Comparison of ENCODE assay signal across 24 cellular contexts in genomic region chr4:79353075-79353474, GRCh38. TPM values are rescaled to one million over a fixed set of nuclear protein-coding genes. Genes with fewer than 3 reads are reported as not detected.
DNase-seq lines count a peak whose midpoint lies in the region; ATAC-seq, FAIRE-seq and TF ChIP-seq lines count a peak whose summit lies in the region.
"Had no signal": no experiment of that assay in that cellular context is flagged by ENCODE, and none has a peak within 500 bp of the region (broad histone marks: within the 10 kb centered on the region; RNA-seq: fewer than 3 reads in every experiment).

No MANE protein-coding gene starts in this region.

- H2BK12ac ChIP-seq in H1 (ENCODE audit: low read depth, low read length), result no peak overlapping the region

- H3K4me1 Mint-ChIP-seq in CD8-positive, alpha-beta T cell (ENCODE audit: low read depth), result no peaks in the 10 kb centered on the region

- H3K36me3 Mint-ChIP-seq in CD8-positive, alpha-beta T cell, result no peaks in the 10 kb centered on the region

- ATAC-seq in CD8-positive, alpha-beta T cell, result no peak
- no peak for ATAC-seq in pancreas
- ATAC-seq in GM21576 (IDR thresholded peaks at IDR 0.05; ENCODE audit: unreplicated experiment), result no peak

- no peak overlapping the region for H3K4me3 Mint-ChIP-seq in CD8-positive, alpha-beta T cell
- H3K4me3 Mint-ChIP-seq: HFFc6 had no signal

- no peak overlapping the region for H3K56ac ChIP-seq in H1 (replicated peaks; ENCODE audit: insufficient read length, low read depth, low read length)

- H3K27ac ChIP-seq in CD8-positive, alpha-beta T cell (ENCODE audit: low read depth, low read length), result no peak overlapping the region
- H3K27ac ChIP-seq in H1 (ENCODE audit: low read depth, low read length), result no peak overlapping the region
- no peak overlapping the region for H3K27ac ChIP-seq in pancreas
- H3K27ac ChIP-seq: HL-60, KMS-11, PC-9 had no signal

- no peak overlapping the region for H3K18ac ChIP-seq in H1 (ENCODE audit: extremely low read depth, low read length)

- H3K79me2 ChIP-seq in H1 (ENCODE audit: control insufficient read depth in 1 of 2, insufficient read depth in 2 of 2, low read length in 2 of 2), result no peaks in the 10 kb centered on the region

- H3K27me3 Mint-ChIP-seq in CD8-positive, alpha-beta T cell (ENCODE audit: low read depth), result peaks cover 3% of the 10 kb centered on the region

- TF ChIP-seq CTCF in CD8-positive, alpha-beta T cell (IDR thresholded peaks at IDR 0.05), result peak; percentile 12
- TF ChIP-seq CTCF in H1 (IDR thresholded peaks at IDR 0.05; ENCODE audit: control extremely low read depth in 1 of 3, insufficient read depth in 1 of 3, low read depth in 1 of 3, low read length in 3 of 3) (no peak), pancreas (IDR thresholded peaks at IDR 0.05) (no peak)

- H3K9me3 Mint-ChIP-seq in CD8-positive, alpha-beta T cell, result peaks cover 9% of the 10 kb centered on the region

- CTCF ChIA-PET in CD8-positive, alpha-beta T cell (lab: Charles Lee), result no interaction called here
- CTCF ChIA-PET in H1 (lab: Charles Lee; ENCODE audit: partially characterized antibody), result no interaction called here

- no peaks in the 10 kb centered on the region for H3K9me3 ChIP-seq in CD8-positive, alpha-beta T cell (ENCODE audit: low read length)
- no peaks in the 10 kb centered on the region for H3K9me3 ChIP-seq in H1 (ENCODE audit: insufficient read depth in 2 of 2, low read depth in 1 of 2, low read length in 1 of 2)
- no peaks in the 10 kb centered on the region for H3K9me3 ChIP-seq in pancreas
- H3K9me3 ChIP-seq: BE2C had no signal

- no peak overlapping the region for H2AFZ ChIP-seq in H1 (ENCODE audit: low read length)
- H2AFZ ChIP-seq: PC-9 had no signal

- no peak overlapping the region for H2BK15ac ChIP-seq in H1 (ENCODE audit: low read length)

- H4K91ac ChIP-seq in H1 (replicated peaks; ENCODE audit: insufficient read length, low read length), result no peak overlapping the region

- no peaks in the 10 kb centered on the region for H3K36me3 ChIP-seq in CD8-positive, alpha-beta T cell (ENCODE audit: insufficient read depth, low read length)
- H3K36me3 ChIP-seq in H1 (ENCODE audit: control insufficient read depth in 2 of 4, insufficient read depth in 4 of 4, low read length in 3 of 4) (no peaks in the 10 kb centered on the region), pancreas (no peaks in the 10 kb centered on the region)
- H3K36me3 ChIP-seq: BE2C had no signal

- no peak overlapping the region for H4K5ac ChIP-seq in H1 (ENCODE audit: insufficient read length, low read depth, low read length)

- no peak overlapping the region for H2AK5ac ChIP-seq in H1 (ENCODE audit: low read depth, low read length)

- H3K27ac Mint-ChIP-seq in CD8-positive, alpha-beta T cell, result no peak overlapping the region
- H3K27ac Mint-ChIP-seq: HFFc6 had no signal

- H3K4me1 ChIP-seq in CD8-positive, alpha-beta T cell (ENCODE audit: insufficient read depth, low read length), result no peaks in the 10 kb centered on the region
- H3K4me1 ChIP-seq in H1 (replicated peaks in 1 of 4; ENCODE audit: control insufficient read depth in 3 of 4, insufficient read depth in 4 of 4, low read length in 3 of 4) (no peaks in the 10 kb centered on the region), pancreas (no peaks in the 10 kb centered on the region)

- no peak overlapping the region for H3K14ac ChIP-seq in H1 (ENCODE audit: insufficient read length)

- no peak overlapping the region for H2BK5ac ChIP-seq in H1 (ENCODE audit: low read depth, low read length)

- no peaks in the 10 kb centered on the region for H3K23me2 ChIP-seq in H1 (ENCODE audit: low read depth, low read length)

- no peak for DNase-seq in CD8-positive, alpha-beta T cell
- DNase-seq in GM19239 (ENCODE audit: insufficient read length, low spot score) (no peak), H1 (ENCODE audit: low read depth in 1 of 2, low spot score in 2 of 2) (no peak), pancreas (no peak), middle frontal gyrus (ENCODE audit: extremely low spot score, low spot score) (no peak), head of caudate nucleus (no peak)
- DNase-seq: BE2C, DMS 273 treated with DMSO at 0.1 percent for 48 hours, DMS79 treated with DMSO at 0.1 percent for 48 hours, H7, HFFc6, NCI-H1092 treated with DMSO at 0.1 percent for 48 hours, NCI-H1436 treated with DMSO at 0.1 percent for 48 hours, NCI-H2029, NCI-H2227 treated with DMSO at 0.1 percent for 48 hours, NCI-H510A treated with DMSO at 0.1 percent for 48 hours, NCI-H748 treated with DMSO at 0.1 percent for 48 hours, PC-9, RPMI8226, SHP77 had no signal

- no peaks in the 10 kb centered on the region for H4K20me1 ChIP-seq in H1 (replicated peaks in 1 of 2; ENCODE audit: control insufficient read depth in 1 of 2, insufficient read depth in 2 of 2, low read length in 2 of 2)

- no peak overlapping the region for H3K23ac ChIP-seq in H1 (ENCODE audit: insufficient read length)

- 85% methylated on average over 1 of the region's 1 CpG; no CpG with 5 or more reads in 1 of the 2 experiments for WGBS in H1 (ENCODE audit: extremely low coverage in 1 of 2, insufficient coverage in 1 of 2, insufficient read length in 1 of 2, insufficient replicate concordance in 2 of 2, low coverage in 1 of 2, low lambda C conversion rate in 2 of 2, missing lambda C conversion rate in 1 of 2), 2 experiments
- 38 to 40% methylated on average over 1 of the region's 1 CpG for WGBS in pancreas, 2 donors

- POLR2A ChIA-PET in CD8-positive, alpha-beta T cell (lab: Charles Lee), result no interaction called here
- POLR2A ChIA-PET in H1 (lab: Charles Lee; ENCODE audit: partially characterized antibody), result no interaction called here

- TF ChIP-seq EP300 in H1 (IDR thresholded peaks at IDR 0.05; ENCODE audit: borderline replicate concordance in 1 of 2, low read depth in 2 of 2, low read length in 2 of 2), result no peak

- intact Hi-C loops in CD8-positive, alpha-beta T cell (cut with DNase I, micrococcal nuclease), result no loop called here
- intact Hi-C loops in pancreas (cut with DNase I) (no loop called here), head of caudate nucleus (cut with DNase I) (no loop called here)

- no peaks in the 10 kb centered on the region for H3K27me3 ChIP-seq in CD8-positive, alpha-beta T cell (ENCODE audit: insufficient read depth, low read length)
- H3K27me3 ChIP-seq in H1 (replicated peaks in 1 of 4; ENCODE audit: control insufficient read depth in 3 of 4, extremely low read depth in 1 of 4, insufficient read depth in 3 of 4, low read length in 3 of 4) (no peaks in the 10 kb centered on the region), pancreas (no peaks in the 10 kb centered on the region)
- H3K27me3 ChIP-seq: BE2C had no signal

- no peak for TF ChIP-seq RAD21 in H1 (IDR thresholded peaks at IDR 0.05 in 1 of 2, conservative IDR thresholded peaks at IDR 0.05 in 1 of 2; ENCODE audit: low read depth in 2 of 2, low read length in 2 of 2)

- H4K8ac ChIP-seq in H1 (ENCODE audit: extremely low read depth, insufficient read depth, low read length), result no peak overlapping the region

- H3K4me3 ChIP-seq in CD8-positive, alpha-beta T cell (ENCODE audit: low read depth, low read length), result no peak overlapping the region
- H3K4me3 ChIP-seq in H1 (ENCODE audit: extremely low read depth in 1 of 4, insufficient read depth in 2 of 4, low read depth in 3 of 4, low read length in 4 of 4) (no peak overlapping the region), pancreas (no peak overlapping the region)
- H3K4me3 ChIP-seq: PC-9 had no signal

- no peaks in the 10 kb centered on the region for H3K79me1 ChIP-seq in H1 (ENCODE audit: low read depth, low read length)

- no peak overlapping the region for H3K4me2 ChIP-seq in H1 (ENCODE audit: insufficient read depth in 1 of 2, low read depth in 2 of 2, low read length in 2 of 2)
- H3K4me2 ChIP-seq: KMS-11, PC-9 had no signal

- H3K4ac ChIP-seq in H1 (replicated peaks; ENCODE audit: insufficient read length, low read depth, low read length), result no peak overlapping the region

- H3K9ac ChIP-seq in H1 (replicated peaks in 1 of 4; ENCODE audit: extremely low read depth in 1 of 4, low read depth in 3 of 4, low read length in 3 of 4), result no peak overlapping the region
- H3K9ac ChIP-seq: KMS-11 had no signal

- no peak overlapping the region for H2BK20ac ChIP-seq in H1 (ENCODE audit: low read length)

- TF ChIP-seq POLR2A in H1 (IDR thresholded peaks at IDR 0.05; ENCODE audit: control extremely low read depth in 1 of 2, low read depth in 2 of 2, low read length in 2 of 2), result no peak

- FAIRE-seq in GM19239 (lab: Jason Lieb, UNC), result peak; percentile 47
- peak; percentile 100 for FAIRE-seq in H1 (lab: Jason Lieb, UNC)
- peak; percentile 37 for FAIRE-seq in pancreas (lab: Jason Lieb, UNC)

- no peak overlapping the region for H2BK120ac ChIP-seq in H1 (replicated peaks; ENCODE audit: low read depth, low read length)

TF ChIP-seq in H1, 55 proteins besides CTCF, POLR2A, EP300 and RAD21 (continues in another document):
- TF ChIP-seq FOSL1 (IDR thresholded peaks at IDR 0.05; ENCODE audit: insufficient read depth, low read depth, low read length), result no peak

RNA-seq across cellular contexts. Expression of gene NAA11, which starts 27.2 kb away (rescaled TPM):
- not detected for total RNA-seq in CD8-positive, alpha-beta T cell
- not detected in 2 replicates for total RNA-seq in H1 (2021; fragmentation: NEBNext Ultra II Directional; extraction: Animal tissue kit (Norgen Biotek cat#: 25700))
- polyA plus RNA-seq in H1 (2011; rRNA removed), result not detected in 2 replicates
- not detected for polyA plus RNA-seq in H1 (2011; cell fraction: cytosol; rRNA removed)
- not detected for polyA plus RNA-seq in H1 (2011; cell fraction: nucleus; rRNA removed)
- polyA plus RNA-seq in H1 (2012, experiment 1 of 2), result not detected in 4 replicates
- polyA plus RNA-seq in H1 (2012, experiment 2 of 2), result not detected
- polyA plus RNA-seq in H1 (2013, experiment 1 of 2), result not detected
- polyA plus RNA-seq in H1 (2013, experiment 2 of 2), result not detected
- not detected in 2 replicates for polyA minus RNA-seq in H1 (2011; rRNA and poly(A)+ RNA removed)
- not detected for polyA minus RNA-seq in H1 (2011; cell fraction: cytosol; rRNA and poly(A)+ RNA removed)
- polyA minus RNA-seq in H1 (2011; cell fraction: nucleus; rRNA and poly(A)+ RNA removed), result not detected
- total RNA-seq in pancreas, result not detected
- not detected for polyA plus RNA-seq in pancreas
- total RNA-seq: H7, HFFc6, HT-29, PC-9 had no signal

RNA-seq across cellular contexts. Expression of gene GK2, which starts 55.0 kb away (rescaled TPM):
- total RNA-seq in CD8-positive, alpha-beta T cell, result not detected
- total RNA-seq in H1 (2021; fragmentation: NEBNext Ultra II Directional; extraction: Animal tissue kit (Norgen Biotek cat#: 25700)), result not detected in 2 replicates
- not detected in 2 replicates for polyA plus RNA-seq in H1 (2011; rRNA removed)
- not detected for polyA plus RNA-seq in H1 (2011; cell fraction: cytosol; rRNA removed)
- not detected for polyA plus RNA-seq in H1 (2011; cell fraction: nucleus; rRNA removed)
- polyA plus RNA-seq in H1 (2012, experiment 1 of 2), result not detected in 4 replicates
- not detected for polyA plus RNA-seq in H1 (2012, experiment 2 of 2)
- polyA plus RNA-seq in H1 (2013, experiment 1 of 2), result not detected
- polyA plus RNA-seq in H1 (2013, experiment 2 of 2), result not detected
- not detected in 2 replicates for polyA minus RNA-seq in H1 (2011; rRNA and poly(A)+ RNA removed)
- not detected for polyA minus RNA-seq in H1 (2011; cell fraction: cytosol; rRNA and poly(A)+ RNA removed)
- not detected for polyA minus RNA-seq in H1 (2011; cell fraction: nucleus; rRNA and poly(A)+ RNA removed)
- total RNA-seq in pancreas, result not detected
- polyA plus RNA-seq in pancreas, result not detected
- total RNA-seq: H7, HFFc6, HT-29, PC-9 had no signal
